9 cellular contexts compared by ENCODE assay signal in the genomic region with DNA sequence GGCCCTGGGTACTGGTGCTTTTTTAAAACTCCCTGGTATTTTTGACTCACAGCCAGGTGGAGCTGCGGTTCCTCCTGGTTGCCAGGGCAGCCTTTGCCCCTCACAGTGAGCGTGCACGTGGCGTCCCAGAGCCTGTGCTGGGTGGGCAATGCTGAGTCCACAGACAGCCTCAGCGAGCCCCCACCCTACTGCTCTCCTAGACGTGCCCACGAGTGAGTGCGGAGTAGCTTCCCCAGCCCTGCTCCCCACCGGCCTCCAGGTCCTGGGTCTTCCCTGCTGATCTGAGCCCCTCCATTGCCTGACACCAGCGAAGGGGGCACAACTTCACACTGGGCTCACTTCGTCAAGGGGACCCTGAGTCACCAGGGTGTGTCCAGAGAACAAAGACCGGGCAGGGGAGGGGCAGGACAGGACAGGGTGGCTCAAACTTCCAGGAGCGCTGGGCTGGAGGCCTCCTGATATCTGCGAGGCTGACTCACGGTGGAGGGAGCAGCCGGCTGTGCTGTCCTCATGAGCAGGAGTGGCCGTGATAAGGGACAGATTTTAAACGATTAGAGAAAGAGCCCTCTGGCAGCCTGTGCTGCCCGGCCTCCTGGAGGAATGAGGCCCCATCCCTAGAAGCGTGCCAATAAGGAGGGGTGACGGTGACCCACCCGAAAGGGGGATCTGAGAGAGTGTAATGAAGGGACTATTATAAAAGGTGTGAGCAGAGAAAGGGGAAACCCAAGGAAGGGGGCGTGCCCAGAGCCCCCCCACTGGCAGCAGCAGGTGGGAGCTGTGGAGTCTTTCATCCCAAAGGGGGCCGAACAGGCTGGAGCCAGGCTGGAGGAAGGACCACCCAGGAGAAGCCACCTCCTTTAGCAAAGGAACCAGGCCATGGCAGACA.
DNase-seq lines count a peak whose midpoint lies in the region; ATAC-seq and TF ChIP-seq lines count a peak whose summit lies in the region.
"Had no signal": no experiment of that assay in that cellular context is flagged by ENCODE, and none has a peak within 500 bp of the region (broad histone marks: within the 10 kb centered on the region; RNA-seq: fewer than 3 reads in every experiment).

No MANE protein-coding gene starts in this region.

- H3K4me1 ChIP-seq in GM23338 (ENCODE audit: insufficient read depth), result no peaks in the 10 kb centered on the region; the same call in 1 of the 2 replicates
- peaks cover 7% of the 10 kb centered on the region for H3K4me1 ChIP-seq in fibroblast of lung (ENCODE audit: control insufficient read depth, extremely low read depth, insufficient read depth, low read length)
- no peaks in the 10 kb centered on the region for H3K4me1 ChIP-seq in naive thymus-derived CD4-positive, alpha-beta T cell (ENCODE audit: control insufficient read depth in 2 of 2, insufficient read depth in 2 of 2, low read length in 2 of 2)
- no peaks in the 10 kb centered on the region for H3K4me1 ChIP-seq in ovary (ENCODE audit: insufficient read depth)

- ATAC-seq in GM23338 (peak; percentile 42), GM18909 (IDR thresholded peaks at IDR 0.05; ENCODE audit: poor library complexity, unreplicated experiment) (no peak)
- no peak for ATAC-seq in naive thymus-derived CD4-positive, alpha-beta T cell

- peaks cover 11% of the 10 kb centered on the region for H3K4me1 Mint-ChIP-seq in GM23338
- H3K4me1 Mint-ChIP-seq in progenitor cell of endocrine pancreas (ENCODE audit: low read depth), result peaks cover 11% of the 10 kb centered on the region
- H3K4me1 Mint-ChIP-seq in naive thymus-derived CD4-positive, alpha-beta T cell, result peaks cover 0 to 7% (median 0%) of the 10 kb centered on the region in 7 donors

- WGBS in ovary, 3 donors, result 68 to 72% (median 71%) methylated on average over 24 of the region's 24 CpGs

- H3K79me2 ChIP-seq in GM23338 (replicated peaks; ENCODE audit: insufficient read depth) (no peaks in the 10 kb centered on the region), fibroblast of lung (ENCODE audit: control insufficient read depth, insufficient read depth, low read length) (no peaks in the 10 kb centered on the region)

- H3K4me3 ChIP-seq in GM23338 (no peak overlapping the region), fibroblast of lung (replicated peaks in 1 of 4; ENCODE audit: control extremely low read depth in 1 of 4, insufficient read depth in 1 of 4, low read depth in 3 of 4, low read length in 4 of 4) (no peak overlapping the region), ovary (no peak overlapping the region)
- H3K4me3 ChIP-seq in naive thymus-derived CD4-positive, alpha-beta T cell (ENCODE audit: low read length), result no peak overlapping the region

- no peaks in the 10 kb centered on the region for H3K9me2 ChIP-seq in GM23338 (ENCODE audit: insufficient read depth)

- H3K27ac ChIP-seq in GM23338 (ENCODE audit: low read depth), result no peak overlapping the region
- peak overlapping the region; percentile 36 for H3K27ac ChIP-seq in RWPE1
- H3K27ac ChIP-seq in fibroblast of lung (ENCODE audit: insufficient read depth, low read length), result no peak overlapping the region
- no peak overlapping the region for H3K27ac ChIP-seq in naive thymus-derived CD4-positive, alpha-beta T cell (ENCODE audit: low read depth, low read length)
- H3K27ac ChIP-seq in ovary, result no peak overlapping the region

- CTCF ChIA-PET in RWPE1 (lab: Yijun Ruan, JAX), result interaction anchor here (0.5 to 0.6 kb wide), 2 partner anchors 93 to 116 kb away, joined by 4 read pairs; no protein-coding TSS in a partner anchor
- CTCF ChIA-PET in naive thymus-derived CD4-positive, alpha-beta T cell (lab: Charles Lee), result no interaction called here

- H3K4me2 ChIP-seq in GM23338, result no peak overlapping the region
- no peak overlapping the region for H3K4me2 ChIP-seq in fibroblast of lung (ENCODE audit: extremely low read depth, insufficient read depth, low read length)

- H3K4me3 Mint-ChIP-seq in GM23338, result no peak overlapping the region
- peak overlapping the region; percentile 2 for H3K4me3 Mint-ChIP-seq in progenitor cell of endocrine pancreas (ENCODE audit: low read depth)
- H3K4me3 Mint-ChIP-seq in naive thymus-derived CD4-positive, alpha-beta T cell, result no peak overlapping the region

- H4K20me1 ChIP-seq in GM23338 (replicated peaks; ENCODE audit: insufficient read depth), result no peaks in the 10 kb centered on the region
- no peaks in the 10 kb centered on the region for H4K20me1 ChIP-seq in fibroblast of lung (ENCODE audit: control insufficient read depth, extremely low read depth, insufficient read depth, low read length)

- H2AFZ ChIP-seq in GM23338, result peak overlapping the region; percentile 56; the same call in 1 of the 2 replicates
- no peak overlapping the region for H2AFZ ChIP-seq in fibroblast of lung (ENCODE audit: low read length)

- H3K27ac Mint-ChIP-seq in GM23338 (no peak overlapping the region), progenitor cell of endocrine pancreas (peak overlapping the region; percentile 84)
- H3K27ac Mint-ChIP-seq in naive thymus-derived CD4-positive, alpha-beta T cell, result no peak overlapping the region

- TF ChIP-seq CTCF in GM23338 (conservative IDR thresholded peaks at IDR 0.05; ENCODE audit: low read depth in 2 of 2), result peak; percentile 36 to 65; a peak in 3 of 4 replicates
- TF ChIP-seq CTCF in RWPE1 (conservative IDR thresholded peaks at IDR 0.05; ENCODE audit: low read depth), result no peak
- no peak for TF ChIP-seq CTCF in fibroblast of lung (conservative IDR thresholded peaks at IDR 0.05 in 1 of 2, IDR thresholded peaks at IDR 0.05 in 1 of 2; ENCODE audit: low read depth in 1 of 2, low read length in 2 of 2)
- peak; percentile 40 for TF ChIP-seq CTCF in progenitor cell of endocrine pancreas (IDR thresholded peaks at IDR 0.05; ENCODE audit: unreplicated experiment)
- TF ChIP-seq CTCF in ovary (IDR thresholded peaks at IDR 0.05), result no peak

- intact Hi-C loops in naive thymus-derived CD4-positive, alpha-beta T cell (cut with micrococcal nuclease), result no loop called here
- intact Hi-C loops in ovary (cut with DNase I), result no loop called here

- DNase-seq in GM23338 (ENCODE audit: low spot score) (peak; percentile 55), RWPE1 (ENCODE audit: low spot score) (peak; percentile 57), fibroblast of lung (ENCODE audit: low read depth in 2 of 2) (peak; percentile 23 to 69), progenitor cell of endocrine pancreas (ENCODE audit: low spot score, unreplicated experiment) (no peak), DMS53 treated with DMSO at 0.1 percent for 48 hours (lab: John Stamatoyannopoulos, UW; ENCODE audit: unreplicated experiment) (no peak), ovary (no peak)
- no peak for DNase-seq in naive thymus-derived CD4-positive, alpha-beta T cell
- DNase-seq: effector CD4-positive, alpha-beta T cell had no signal

- POLR2A ChIA-PET in RWPE1 (lab: Yijun Ruan, JAX; ENCODE audit: low non-redundant PET), result no interaction called here
- POLR2A ChIA-PET in naive thymus-derived CD4-positive, alpha-beta T cell (lab: Charles Lee), result no interaction called here

- H3K9me3 Mint-ChIP-seq in GM23338, result peaks cover 4% of the 10 kb centered on the region; the same call in 2 of the 3 replicates
- H3K9me3 Mint-ChIP-seq in progenitor cell of endocrine pancreas (ENCODE audit: low read depth), result no peaks in the 10 kb centered on the region
- peaks cover 0 to 4% (median 0%) of the 10 kb centered on the region in 11 donors for H3K9me3 Mint-ChIP-seq in naive thymus-derived CD4-positive, alpha-beta T cell

- H3K36me3 Mint-ChIP-seq in GM23338 (ENCODE audit: low read depth) (no peaks in the 10 kb centered on the region), progenitor cell of endocrine pancreas (ENCODE audit: insufficient read depth) (no peaks in the 10 kb centered on the region)
- no peaks in the 10 kb centered on the region for H3K36me3 Mint-ChIP-seq in naive thymus-derived CD4-positive, alpha-beta T cell

- H3F3A ChIP-seq in GM23338 (replicated peaks; ENCODE audit: low read depth), result 0 out of 2 replicates have a peak, but pooled peaks cover 3% of the 10 kb centered on the region

- H3K9me3 ChIP-seq in fibroblast of lung (ENCODE audit: control insufficient read depth, insufficient read depth, low read depth, low read length) (no peaks in the 10 kb centered on the region), ovary (no peaks in the 10 kb centered on the region)
- no peaks in the 10 kb centered on the region for H3K9me3 ChIP-seq in naive thymus-derived CD4-positive, alpha-beta T cell (ENCODE audit: control insufficient read depth in 2 of 3, low read length in 3 of 3)

- no peak for TF ChIP-seq EP300 in ovary (IDR thresholded peaks at IDR 0.05)

- H3K36me3 ChIP-seq in GM23338 (ENCODE audit: insufficient read depth) (no peaks in the 10 kb centered on the region), fibroblast of lung (ENCODE audit: control insufficient read depth, insufficient read depth, low read length) (no peaks in the 10 kb centered on the region), ovary (no peaks in the 10 kb centered on the region)
- H3K36me3 ChIP-seq in naive thymus-derived CD4-positive, alpha-beta T cell (ENCODE audit: control insufficient read depth in 2 of 3, insufficient read depth in 3 of 3, low read length in 3 of 3), result no peaks in the 10 kb centered on the region

- H3K27me3 ChIP-seq in GM23338 (ENCODE audit: insufficient read depth), result no peaks in the 10 kb centered on the region
- H3K27me3 ChIP-seq in fibroblast of lung (ENCODE audit: control insufficient read depth, insufficient read depth, low read length), result peaks cover 4% of the 10 kb centered on the region
- no peaks in the 10 kb centered on the region for H3K27me3 ChIP-seq in naive thymus-derived CD4-positive, alpha-beta T cell (ENCODE audit: control insufficient read depth in 2 of 2, insufficient read depth in 2 of 2, low read length in 2 of 2)
- no peaks in the 10 kb centered on the region for H3K27me3 ChIP-seq in ovary

- TF ChIP-seq POLR2A in ovary (IDR thresholded peaks at IDR 0.05), result no peak

- no peak overlapping the region for H3K9ac ChIP-seq in fibroblast of lung (ENCODE audit: insufficient read depth, low read length)

- H3K27me3 Mint-ChIP-seq in GM23338 (ENCODE audit: insufficient read depth, low read depth, poor library complexity), result peaks cover 9% of the 10 kb centered on the region
- H3K27me3 Mint-ChIP-seq in progenitor cell of endocrine pancreas, result peaks cover 16% of the 10 kb centered on the region
- peaks cover 0 to 26% (median 8%) of the 10 kb centered on the region in 5 donors for H3K27me3 Mint-ChIP-seq in naive thymus-derived CD4-positive, alpha-beta T cell

TF ChIP-seq in GM23338, 12 proteins besides CTCF, POLR2A, EP300 and RAD21 (continues in another document):
- TF ChIP-seq STAT1 (IDR thresholded peaks at IDR 0.05; ENCODE audit: unreplicated experiment) (no peak), NANOG (IDR thresholded peaks at IDR 0.05; ENCODE audit: borderline replicate concordance) (no peak)

Comparison
In these comparisons a context has a peak if more than half of its experiments do, and no peak if none do; other contexts are left out.
1. DNase-seq: peak in GM23338 (single experiment), RWPE1 (single experiment) and fibroblast of lung (2 of 2); none in progenitor cell of endocrine pancreas (single experiment), DMS53 treated with DMSO at 0.1 percent for 48 hours (single experiment), naive thymus-derived CD4-positive, alpha-beta T cell (0 of 9) and ovary (0 of 5).
2. CTCF ChIP-seq: peak in GM23338 (2 of 2) and progenitor cell of endocrine pancreas (single experiment); none in RWPE1 (single experiment), fibroblast of lung (0 of 2) and ovary (0 of 3).